In genomic region chr22:45357492-45357891, GRCh38 we compare ENCODE assay signal across 24 cellular contexts. TPM values are rescaled to one million over a fixed set of nuclear protein-coding genes. Genes with fewer than 3 reads are reported as not detected.
A peak's percentile ranks its signal among the peaks of the same experiment; 100 is the strongest.
DNase-seq lines count a peak whose midpoint lies in the region; ATAC-seq, FAIRE-seq and TF ChIP-seq lines count a peak whose summit lies in the region.
"Had no signal": no experiment of that assay in that cellular context is flagged by ENCODE, and none has a peak within 500 bp of the region (broad histone marks: within the 10 kb centered on the region; RNA-seq: fewer than 3 reads in every experiment).

No MANE protein-coding gene starts in this region.

- BruUV-seq in K562 (replicated peaks; lab: Mats Ljungman, UMichigan) (no TSS peak), PC-9 (replicated peaks; lab: Mats Ljungman, UMichigan) (no TSS peak)

- H3F3A ChIP-seq in PC-9 (ENCODE audit: insufficient read depth, low read depth), result no peaks in the 10 kb centered on the region
- H3F3A ChIP-seq in GM23248 (ENCODE audit: insufficient read depth), result no peaks in the 10 kb centered on the region

- no peak overlapping the region for H3K27ac ChIP-seq in K562 (ENCODE audit: extremely low read depth, low read depth, low read length)
- H3K27ac ChIP-seq in PC-9, result no peak overlapping the region
- H3K27ac ChIP-seq in GM23248, result no peak overlapping the region
- H3K27ac ChIP-seq: 22Rv1 had no signal

- ATAC-seq in K562, result no peak
- ATAC-seq: GM12878 had no signal

- H3K36me3 Mint-ChIP-seq in activated T-cell treated with anti-CD3 and anti-CD28 coated beads, Interleukin-2, amount 50 U/mL, for 24 hours (ENCODE audit: low read depth), result no peaks in the 10 kb centered on the region
- H3K36me3 Mint-ChIP-seq: CD14-positive monocyte; CD8-positive, alpha-beta memory T cell had no signal

- TF ChIP-seq RAD21 in K562 (CRISPR knock-in tag; conservative IDR thresholded peaks at IDR 0.05 in 1 of 2, IDR thresholded peaks at IDR 0.05 in 1 of 2), result no peak

- H3K9ac ChIP-seq in K562 (ENCODE audit: insufficient read depth in 1 of 2, low read depth in 2 of 2, low read length in 2 of 2) (no peak overlapping the region), GM23248 (no peak overlapping the region)
- H3K9ac ChIP-seq: BLaER1 treated with 17β-estradiol and CSF1 and Interleukin-3, amounts not matched to agents 10 nM and 100 nM had no signal

- H2AFZ ChIP-seq in K562 (ENCODE audit: low read depth, low read length) (no peak overlapping the region), PC-9 (no peak overlapping the region), GM23248 (no peak overlapping the region)

- intact Hi-C loops in K562 (cut with micrococcal nuclease), result no loop called here
- intact Hi-C loops in PC-9 (cut with micrococcal nuclease; ENCODE audit: unreplicated experiment), result no loop called here

- in situ Hi-C loops in K562 (cut with MboI), result no loop called here
- in situ Hi-C loops in GM23248 (cut with MboI), result no loop called here

- no peaks in the 10 kb centered on the region for H3K9me1 ChIP-seq in K562 (ENCODE audit: control insufficient read depth, insufficient read depth, low read length)

- H3K9me2 ChIP-seq in PC-9 (ENCODE audit: insufficient read depth) (no peaks in the 10 kb centered on the region), GM23248 (ENCODE audit: insufficient read depth) (no peaks in the 10 kb centered on the region)

- no peak for DNase-seq in activated T-cell treated with anti-CD3 and anti-CD28 coated beads, Interleukin-2, amount 50 U/mL, for 24 hours
- no peak for DNase-seq in activated T-cell treated with anti-CD3 and anti-CD28 coated beads, Interleukin-2, amount 50 U/mL, for 1 hour
- no peak for DNase-seq in K562 (ENCODE audit: extremely low read depth in 1 of 4, low spot score in 3 of 4)
- DNase-seq in PC-9, result no peak
- no peak for DNase-seq in GM23248
- DNase-seq: ACHN; AML-193; BE2C; CD4-positive, alpha-beta T cell; CD8-positive, alpha-beta memory T cell; DMS 273 treated with DMSO at 0.1 percent for 48 hours; DMS79; EL; GDM1; GOT3; H7; HCEC 1CT had no signal

- H3K4me2 ChIP-seq in K562 (ENCODE audit: insufficient read depth, low read length) (no peak overlapping the region), PC-9 (no peak overlapping the region), GM23248 (ENCODE audit: unreplicated experiment) (no peak overlapping the region)

- 75% methylated on average over 1 of the region's 1 CpG for WGBS in K562 (ENCODE audit: insufficient coverage, low coverage, missing lambda C conversion rate)
- WGBS in GM23248 (ENCODE audit: low coverage in 1 of 2, low lambda C conversion rate in 2 of 2, missing lambda C conversion rate in 2 of 2), 2 experiments, result 94 to 100% methylated on average over 1 of the region's 1 CpG

- POLR2A ChIA-PET in K562 (lab: Yijun Ruan, JAX) (interaction anchor here (0.9 to 2.0 kb wide), 2 partner anchors 10 to 14 kb away, joined by 3 to 5 read pairs; no protein-coding TSS in a partner anchor), PC-9 (lab: Charles Lee; ENCODE audit: unreplicated experiment) (interaction anchor here (0.6 kb wide), 2 partner anchors 427 to 1266 kb away, joined by 5 to 6 read pairs; no protein-coding TSS in a partner anchor)

- H3K27me3 Mint-ChIP-seq in activated T-cell treated with anti-CD3 and anti-CD28 coated beads, Interleukin-2, amount 50 U/mL, for 24 hours, result no peaks in the 10 kb centered on the region
- H3K27me3 Mint-ChIP-seq: CD4-positive, alpha-beta T cell had no signal

- TF ChIP-seq CTCF in K562 (IDR thresholded peaks at IDR 0.05 in 2 of 3, conservative IDR thresholded peaks at IDR 0.05 in 1 of 3; ENCODE audit: insufficient read depth in 2 of 3, low read depth in 1 of 3, low read length in 3 of 3) (no peak), PC-9 (conservative IDR thresholded peaks at IDR 0.05) (no peak)

- H3K9me3 Mint-ChIP-seq in activated T-cell treated with anti-CD3 and anti-CD28 coated beads, Interleukin-2, amount 50 U/mL, for 24 hours, result no peaks in the 10 kb centered on the region
- H3K9me3 Mint-ChIP-seq: CD14-positive monocyte; CD4-positive, alpha-beta T cell; CD8-positive, alpha-beta memory T cell had no signal

- TF ChIP-seq EP300 in K562 (IDR thresholded peaks at IDR 0.05; ENCODE audit: low read length), result no peak

- H3K4me3 Mint-ChIP-seq in activated T-cell treated with anti-CD3 and anti-CD28 coated beads, Interleukin-2, amount 50 U/mL, for 24 hours, result no peak overlapping the region
- H3K4me3 Mint-ChIP-seq: CD14-positive monocyte; CD4-positive, alpha-beta T cell; CD8-positive, alpha-beta memory T cell had no signal

- H4K20me1 ChIP-seq in K562 (replicated peaks; ENCODE audit: control insufficient read depth, insufficient read depth, low read length), result no peaks in the 10 kb centered on the region
- no peaks in the 10 kb centered on the region for H4K20me1 ChIP-seq in PC-9 (ENCODE audit: insufficient read depth)
- H4K20me1 ChIP-seq in GM23248 (ENCODE audit: insufficient read depth), result no peaks in the 10 kb centered on the region
- H4K20me1 ChIP-seq: BLaER1 treated with 17β-estradiol and CSF1 and Interleukin-3, amounts not matched to agents 10 nM and 100 nM had no signal

- H3K79me2 ChIP-seq in K562 (ENCODE audit: control insufficient read depth, insufficient read depth, low read length) (no peaks in the 10 kb centered on the region), PC-9 (ENCODE audit: low read depth) (no peaks in the 10 kb centered on the region), GM23248 (ENCODE audit: insufficient read depth) (no peaks in the 10 kb centered on the region)

- H3K27ac Mint-ChIP-seq in activated T-cell treated with anti-CD3 and anti-CD28 coated beads, Interleukin-2, amount 50 U/mL, for 24 hours, result peak overlapping the region; percentile 14
- H3K27ac Mint-ChIP-seq: CD14-positive monocyte; CD4-positive, alpha-beta T cell; CD8-positive, alpha-beta memory T cell had no signal

- H3K9me3 ChIP-seq in K562 (replicated peaks; ENCODE audit: control insufficient read depth, insufficient read depth, low read depth, low read length), result no peaks in the 10 kb centered on the region
- H3K9me3 ChIP-seq in PC-9 (ENCODE audit: insufficient read depth, low read depth), result no peaks in the 10 kb centered on the region
- no peaks in the 10 kb centered on the region for H3K9me3 ChIP-seq in GM23248 (ENCODE audit: low read depth)
- H3K9me3 ChIP-seq: BE2C; BLaER1 treated with 17β-estradiol and CSF1 and Interleukin-3, amounts not matched to agents 10 nM and 100 nM had no signal

- no peak for TF ChIP-seq POLR2A in K562 (conservative IDR thresholded peaks at IDR 0.05)

- peaks cover 3% of the 10 kb centered on the region for H3K4me1 Mint-ChIP-seq in activated T-cell treated with anti-CD3 and anti-CD28 coated beads, Interleukin-2, amount 50 U/mL, for 24 hours (ENCODE audit: low read depth)
- H3K4me1 Mint-ChIP-seq: CD8-positive, alpha-beta memory T cell had no signal

- CTCF ChIA-PET in K562 (lab: Yijun Ruan, JAX; ENCODE audit: low intra/inter-chr PET ratio), result no interaction called here
- CTCF ChIA-PET in PC-9 (lab: Charles Lee), result no interaction called here

- H3K4me1 ChIP-seq in K562 (replicated peaks in 1 of 2; ENCODE audit: control insufficient read depth in 2 of 2, insufficient read depth in 2 of 2, low read length in 2 of 2) (peaks cover 2 to 5% of the 10 kb centered on the region in 2 experiments; a peak in 3 of 5 replicates), PC-9 (replicated peaks; ENCODE audit: insufficient read depth) (no peaks in the 10 kb centered on the region), GM23248 (ENCODE audit: insufficient read depth) (no peaks in the 10 kb centered on the region)
- H3K4me1 ChIP-seq: BE2C had no signal

- no peaks in the 10 kb centered on the region for H3K36me3 ChIP-seq in K562 (ENCODE audit: control insufficient read depth, insufficient read depth, low read length)
- H3K36me3 ChIP-seq in PC-9 (ENCODE audit: low read depth), result no peaks in the 10 kb centered on the region
- H3K36me3 ChIP-seq in GM23248 (ENCODE audit: low read depth), result no peaks in the 10 kb centered on the region
- H3K36me3 ChIP-seq: BE2C; BLaER1 treated with 17β-estradiol and CSF1 and Interleukin-3, amounts not matched to agents 10 nM and 100 nM had no signal

- H3K27me3 ChIP-seq in K562 (ENCODE audit: control insufficient read depth in 2 of 2, insufficient read depth in 2 of 2, low read length in 2 of 2), result peaks cover 3 to 4% of the 10 kb centered on the region in 2 experiments; a peak in 3 of 5 replicates
- H3K27me3 ChIP-seq in PC-9 (ENCODE audit: insufficient read depth, low read depth), result no peaks in the 10 kb centered on the region
- 0 out of 2 replicates have a peak, but pooled peaks cover 2% of the 10 kb centered on the region for H3K27me3 ChIP-seq in GM23248 (replicated peaks; ENCODE audit: insufficient read depth)
- H3K27me3 ChIP-seq: BE2C; BLaER1 treated with 17β-estradiol and CSF1 and Interleukin-3, amounts not matched to agents 10 nM and 100 nM had no signal

- H3K4me3 ChIP-seq in K562, result no peak overlapping the region
- no peak overlapping the region for H3K4me3 ChIP-seq in PC-9
- H3K4me3 ChIP-seq in GM23248, result no peak overlapping the region
- H3K4me3 ChIP-seq: BLaER1 treated with 17β-estradiol and CSF1 and Interleukin-3, amounts not matched to agents 10 nM and 100 nM; GM12878 had no signal

- no peak for FAIRE-seq in K562 (lab: Jason Lieb, UNC)
- FAIRE-seq: A204.1, D721Med, GM12878, GM19239 had no signal

RNA-seq across cellular contexts. Expression of gene FAM118A, which starts 47.8 kb away (rescaled TPM):
- 805 and 856 TPM in 2 replicates for total RNA-seq in K562 (2011; cell fraction: chromatin; rRNA removed; ENCODE audit: low replicate concordance)
- total RNA-seq in K562 (2011; cell fraction: nucleolus; rRNA removed), result 514 and 529 TPM in 2 replicates
- 508 and 540 TPM in 2 replicates for total RNA-seq in K562 (2011; cell fraction: nucleoplasm; rRNA removed)
- total RNA-seq in K562 (2014; rRNA removed) (54.2 and 59.8 TPM in 2 replicates), K562 (2014; rRNA removed; fragmentation: Illumina TruSeq; extraction: Trizol) (51.1 and 59.4 TPM in 2 replicates), K562 (2015; rRNA removed; fragmentation: Illumina TruSeq; extraction: Trizol) (54.9 and 57.5 TPM in 2 replicates), K562 (2021) (63.0 and 72.9 TPM in 2 replicates), PC-9 (2021) (24.4 and 35.4 TPM in 2 replicates)
- polyA plus RNA-seq in K562 (2011; rRNA removed) (205 and 223 TPM in 2 replicates), K562 (2014; fragmentation: Illumina TruSeq; extraction: Trizol) (71.2 and 76.9 TPM in 2 replicates), K562 (2014; fragmentation: Nextera tagmentation; extraction: Ambion mirVana) (10 to 100 TPM; 17.0 to 19.7 TPM), K562 (2014; rRNA removed) (122 and 150 TPM in 2 replicates), GM23248 (2016; fragmentation: Nextera tagmentation; extraction: Ambion mirVana) (8.0 and 8.5 TPM in 2 replicates)
- polyA plus RNA-seq in K562 (2011; cell fraction: cytosol; rRNA removed), result 71.6 and 100.0 TPM in 2 replicates
- polyA plus RNA-seq in K562 (2011; cell fraction: nucleus; rRNA removed), result 633 and 866 TPM in 2 replicates
- polyA plus RNA-seq in K562 (2012), result 85.2 and 154 TPM in 2 replicates
- polyA minus RNA-seq in K562 (2011; rRNA and poly(A)+ RNA removed), result 49.8 and 57.6 TPM in 2 replicates
- 30.9 and 31.2 TPM in 2 replicates for polyA minus RNA-seq in K562 (2011; cell fraction: cytosol; rRNA and poly(A)+ RNA removed)
- 105 and 107 TPM in 2 replicates for polyA minus RNA-seq in K562 (2011; cell fraction: nucleus; rRNA and poly(A)+ RNA removed)
- 5.2 and 11.1 TPM in 2 replicates for total RNA-seq in GM23248 (2014; rRNA removed; shearing (Covaris generic))

RNA-seq across cellular contexts. Expression of gene SMC1B, which starts 55.9 kb away (rescaled TPM):
- not detected in 2 replicates for total RNA-seq in K562 (2011; cell fraction: chromatin; rRNA removed; ENCODE audit: low replicate concordance)
- not detected in 2 replicates for total RNA-seq in K562 (2011; cell fraction: nucleolus; rRNA removed)
- total RNA-seq in K562 (2011; cell fraction: nucleoplasm; rRNA removed), result not detected in 2 replicates
- total RNA-seq in K562 (2014; rRNA removed) (not detected in 2 replicates), K562 (2014; rRNA removed; fragmentation: Illumina TruSeq; extraction: Trizol) (not detected in 2 replicates), K562 (2015; rRNA removed; fragmentation: Illumina TruSeq; extraction: Trizol) (not detected in 2 replicates), K562 (2021) (not detected in 2 replicates), PC-9 (2021) (0.28 and 0.31 TPM in 2 replicates)
- polyA plus RNA-seq in K562 (2011; rRNA removed) (not detected in 2 replicates), K562 (2014; fragmentation: Illumina TruSeq; extraction: Trizol) (not detected in 2 replicates), K562 (2014; fragmentation: Nextera tagmentation; extraction: Ambion mirVana) (under 1 TPM in 1 of 2 experiments, not detected in 1; 0.03 TPM), K562 (2014; rRNA removed) (not detected in 2 replicates), GM23248 (2016; fragmentation: Nextera tagmentation; extraction: Ambion mirVana) (0.08 TPM in 1 of 2 replicates, not detected in the other)
- not detected in 2 replicates for polyA plus RNA-seq in K562 (2011; cell fraction: cytosol; rRNA removed)
- not detected in 2 replicates for polyA plus RNA-seq in K562 (2011; cell fraction: nucleus; rRNA removed)
- 0.03 TPM in 1 of 2 replicates, not detected in the other for polyA plus RNA-seq in K562 (2012)
- polyA minus RNA-seq in K562 (2011; rRNA and poly(A)+ RNA removed), result not detected in 2 replicates
- polyA minus RNA-seq in K562 (2011; cell fraction: cytosol; rRNA and poly(A)+ RNA removed), result not detected in 2 replicates
- not detected in 2 replicates for polyA minus RNA-seq in K562 (2011; cell fraction: nucleus; rRNA and poly(A)+ RNA removed)
- 0.13 TPM in 1 of 2 replicates, not detected in the other for total RNA-seq in GM23248 (2014; rRNA removed; shearing (Covaris generic))
- total RNA-seq: CD4-positive, alpha-beta T cell; GM12878; H7 had no signal
- polyA plus RNA-seq: CD14-positive monocyte; CD8-positive, alpha-beta memory T cell; GM12878 had no signal

RNA-seq across cellular contexts. Expression of gene RIBC2, which starts 56.0 kb away (rescaled TPM):
- total RNA-seq in K562 (2011; cell fraction: chromatin; rRNA removed; ENCODE audit: low replicate concordance), result not detected in 2 replicates
- not detected in 2 replicates for total RNA-seq in K562 (2011; cell fraction: nucleolus; rRNA removed)
- not detected in 2 replicates for total RNA-seq in K562 (2011; cell fraction: nucleoplasm; rRNA removed)
- not detected in 2 replicates for total RNA-seq in K562 (2014; rRNA removed)
- not detected in 2 replicates for total RNA-seq in K562 (2014; rRNA removed; fragmentation: Illumina TruSeq; extraction: Trizol)
- not detected in 2 replicates for total RNA-seq in K562 (2015; rRNA removed; fragmentation: Illumina TruSeq; extraction: Trizol)
- total RNA-seq in K562 (2021), result not detected in 2 replicates
- not detected in 2 replicates for polyA plus RNA-seq in K562 (2011; rRNA removed)
- polyA plus RNA-seq in K562 (2011; cell fraction: cytosol; rRNA removed), result not detected in 2 replicates
- not detected in 2 replicates for polyA plus RNA-seq in K562 (2011; cell fraction: nucleus; rRNA removed)
- polyA plus RNA-seq in K562 (2012), result not detected in 2 replicates
- not detected in 2 replicates for polyA plus RNA-seq in K562 (2014; fragmentation: Illumina TruSeq; extraction: Trizol)
- polyA plus RNA-seq in K562 (2014; fragmentation: Nextera tagmentation; extraction: Ambion mirVana), result not detected
- polyA plus RNA-seq in K562 (2014; rRNA removed), result not detected in 2 replicates
- polyA minus RNA-seq in K562 (2011; rRNA and poly(A)+ RNA removed), result not detected in 2 replicates
- not detected in 2 replicates for polyA minus RNA-seq in K562 (2011; cell fraction: cytosol; rRNA and poly(A)+ RNA removed)
- not detected in 2 replicates for polyA minus RNA-seq in K562 (2011; cell fraction: nucleus; rRNA and poly(A)+ RNA removed)
- 4.0 and 11.0 TPM in 2 replicates for total RNA-seq in PC-9 (2021)
- total RNA-seq in GM23248 (2014; rRNA removed; shearing (Covaris generic)), result 0.25 and 0.32 TPM in 2 replicates
- polyA plus RNA-seq in GM23248 (2016; fragmentation: Nextera tagmentation; extraction: Ambion mirVana), result 1.3 and 1.9 TPM in 2 replicates
- total RNA-seq: GM12878 had no signal
- polyA plus RNA-seq: CD14-positive monocyte had no signal
